ENCODE assay signal across 8 cellular contexts in genomic region chr6:167825759-167826229, GRCh38. TPM values are rescaled to one million over a fixed set of nuclear protein-coding genes. Genes with fewer than 3 reads are reported as not detected.
DNase-seq lines count a peak whose midpoint lies in the region; ATAC-seq and TF ChIP-seq lines count a peak whose summit lies in the region.

No MANE protein-coding gene starts in this region.

- H3K9ac ChIP-seq in endocrine pancreas (ENCODE audit: control insufficient read depth, insufficient read depth, low read length): peak overlapping the region; percentile 80

- TF ChIP-seq CTCF in WERI-Rb-1 (IDR thresholded peaks at IDR 0.05; ENCODE audit: low read depth, low read length): no peak
- TF ChIP-seq CTCF in thoracic aorta (IDR thresholded peaks at IDR 0.05): no peak

- H3K4me1 ChIP-seq in endocrine pancreas (ENCODE audit: control insufficient read depth, insufficient read depth, low read length) (peaks cover 24% of the 10 kb centered on the region), mesodermal cell (ENCODE audit: control insufficient read depth, insufficient read depth, low read length, poor library complexity, severe bottlenecking) (peaks cover 11% of the 10 kb centered on the region), thoracic aorta (ENCODE audit: control insufficient read depth in 1 of 2, low read depth in 2 of 2) (peaks cover 16 to 19% of the 10 kb centered on the region in 2 donors)

- H3K27ac ChIP-seq in WERI-Rb-1 (no peak overlapping the region), mesodermal cell (ENCODE audit: low read depth, low read length, severe bottlenecking) (peak overlapping the region; percentile 65), thoracic aorta (peak overlapping the region in 1 of 2 donors; percentile 41)

- no peaks in the 10 kb centered on the region for H3K27me3 ChIP-seq in WERI-Rb-1 (ENCODE audit: insufficient read depth, low read depth, severe bottlenecking)
- H3K27me3 ChIP-seq in endocrine pancreas (ENCODE audit: control insufficient read depth, insufficient read depth, low read length): no peaks in the 10 kb centered on the region
- no peaks in the 10 kb centered on the region for H3K27me3 ChIP-seq in thoracic aorta (replicated peaks; ENCODE audit: insufficient read depth)

- WGBS in mesodermal cell (ENCODE audit: insufficient coverage in 2 of 2), 2 experiments: 0 to 1% methylated on average over 32 to 39 of the region's 47 CpGs

- H3K4me3 ChIP-seq in WERI-Rb-1 (ENCODE audit: low read depth, low read length) (peak overlapping the region; percentile 98), endocrine pancreas (ENCODE audit: control insufficient read depth, insufficient read depth, low read length) (peak overlapping the region; percentile 63), mesodermal cell (ENCODE audit: extremely low read depth, insufficient read depth, low read length, poor library complexity, severe bottlenecking) (peak overlapping the region; percentile 97), thoracic aorta (peak overlapping the region; percentile 88)

- H3K9me3 ChIP-seq in WERI-Rb-1 (ENCODE audit: severe bottlenecking) (no peaks in the 10 kb centered on the region), endocrine pancreas (ENCODE audit: control insufficient read depth, low read length) (no peaks in the 10 kb centered on the region), mesodermal cell (ENCODE audit: control insufficient read depth, low read length) (no peaks in the 10 kb centered on the region), thoracic aorta (no peaks in the 10 kb centered on the region)

- ATAC-seq in HG02981 (IDR thresholded peaks at IDR 0.05; ENCODE audit: unreplicated experiment) (peak; percentile 40), thoracic aorta (ENCODE audit: insufficient number of reproducible peaks, low FRiP score, low read depth) (no peak), GM18517 (IDR thresholded peaks at IDR 0.05; ENCODE audit: unreplicated experiment) (no peak), HG02798 (IDR thresholded peaks at IDR 0.05; ENCODE audit: poor library complexity, unreplicated experiment) (no peak)

- DNase-seq in DMS53 treated with DMSO at 0.1 percent for 48 hours (lab: John Stamatoyannopoulos, UW; ENCODE audit: unreplicated experiment): peak; percentile 52
- DNase-seq in WERI-Rb-1: no peak
- no peak for DNase-seq in thoracic aorta (ENCODE audit: low spot score)

- no peaks in the 10 kb centered on the region; the same call in none of the 2 replicates for H3K36me3 ChIP-seq in WERI-Rb-1
- no peaks in the 10 kb centered on the region for H3K36me3 ChIP-seq in endocrine pancreas (ENCODE audit: control insufficient read depth, insufficient read depth, low read length)
- peaks cover 23% of the 10 kb centered on the region for H3K36me3 ChIP-seq in mesodermal cell (ENCODE audit: control insufficient read depth, insufficient read depth, low read length)
- no peaks in the 10 kb centered on the region for H3K36me3 ChIP-seq in thoracic aorta

RNA-seq across cellular contexts. Expression of gene AFDN, which starts 0.9 kb away (rescaled TPM):
- 128 TPM for polyA plus RNA-seq in mesodermal cell (2013, experiment 1 of 2)
- polyA plus RNA-seq in mesodermal cell (2013, experiment 2 of 2): 122 TPM
- total RNA-seq in thoracic aorta: 10 to 100 TPM; 70.5 to 79.5 TPM
